5 cellular contexts compared by ENCODE assay signal in the genomic region with DNA sequence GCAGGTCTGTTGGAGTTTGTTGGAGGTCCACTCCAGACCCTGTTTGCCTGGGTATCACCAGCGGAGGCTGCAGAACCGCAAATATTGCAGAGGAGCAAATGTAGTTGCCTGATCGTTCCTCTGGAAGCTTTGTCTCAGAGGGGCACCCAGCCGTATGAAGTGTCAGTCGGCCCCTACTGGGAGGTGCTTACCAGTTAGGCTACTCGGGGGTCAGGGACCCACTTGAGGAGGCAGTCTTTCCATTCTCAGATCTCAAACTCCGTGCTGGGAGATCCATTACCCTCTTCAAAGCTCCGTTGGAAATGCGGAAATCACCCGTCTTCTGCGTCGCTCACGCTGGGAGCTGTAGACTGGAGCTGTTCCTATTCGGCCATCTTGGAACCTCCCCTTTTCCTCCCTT.
DNase-seq lines count a peak whose midpoint lies in the region; ATAC-seq and TF ChIP-seq lines count a peak whose summit lies in the region.
"Not testable (repeated sequence)": the region's sequence is repeated elsewhere in the genome, so short reads cannot be mapped to it uniquely, and the experiment has no call there.

No MANE protein-coding gene starts in this region.

- H3K36me3 Mint-ChIP-seq in T-helper 17 cell (ENCODE audit: low read depth) = peaks cover 15% of the 10 kb centered on the region
- peaks cover 35% of the 10 kb centered on the region for H3K36me3 Mint-ChIP-seq in endodermal cell (ENCODE audit: low read depth)
- H3K36me3 Mint-ChIP-seq in nephron progenitor cell (ENCODE audit: low read depth) = peaks cover 64% of the 10 kb centered on the region

- H3K27ac Mint-ChIP-seq in T-helper 17 cell (peak overlapping the region; percentile 19), nephron progenitor cell (peak overlapping the region; percentile 6)
- not testable (repeated sequence) for H3K27ac Mint-ChIP-seq in endodermal cell

- H3K27me3 Mint-ChIP-seq in T-helper 17 cell; endodermal cell (ENCODE audit: insufficient read depth); nephron progenitor cell (ENCODE audit: low read depth, poor library complexity): not testable (repeated sequence)

- not testable (repeated sequence) for H3K36me3 ChIP-seq in ES-I3 (ENCODE audit: insufficient read depth, low read length); endodermal cell (ENCODE audit: control insufficient read depth, insufficient read depth, low read length); testis (ENCODE audit: low read depth, missing control alignments)

- not testable (repeated sequence) for H3K9me3 ChIP-seq in ES-I3 (ENCODE audit: control insufficient read depth, insufficient read depth, low read length); T-helper 17 cell (ENCODE audit: control insufficient read depth, low read length, poor library complexity, severe bottlenecking); endodermal cell (ENCODE audit: control insufficient read depth, low read length); testis

- not testable (repeated sequence) for ATAC-seq in T-helper 17 cell

- H3K4me3 Mint-ChIP-seq in T-helper 17 cell, endodermal cell, nephron progenitor cell: not testable (repeated sequence)

- H3K27ac ChIP-seq in endodermal cell (ENCODE audit: low read depth, low read length); testis: not testable (repeated sequence)

- peak overlapping the region; percentile 25; the same call in 1 of the 2 replicates for H3K9ac ChIP-seq in ES-I3 (ENCODE audit: low read depth, low read length)
- H3K9ac ChIP-seq in endodermal cell (ENCODE audit: extremely low read depth, low read length, poor library complexity, severe bottlenecking) = not testable (repeated sequence)

- TF ChIP-seq CTCF in endodermal cell (conservative IDR thresholded peaks at IDR 0.05); nephron progenitor cell (IDR thresholded peaks at IDR 0.05); testis (IDR thresholded peaks at IDR 0.05): not testable (repeated sequence)

- not testable (repeated sequence) for TF ChIP-seq POLR2A in testis (IDR thresholded peaks at IDR 0.05)

- WGBS in endodermal cell (ENCODE audit: insufficient coverage in 1 of 2, insufficient read length in 1 of 2), 2 experiments = 87 to 91% methylated on average over 10 to 14 of the region's 14 CpGs
- 70 to 80% methylated on average over 14 of the region's 14 CpGs for WGBS in testis, 2 donors

- H3K9me3 Mint-ChIP-seq in endodermal cell (peaks cover 11% of the 10 kb centered on the region), nephron progenitor cell (peaks cover 39% of the 10 kb centered on the region)

- H3K4me1 ChIP-seq in ES-I3 (ENCODE audit: insufficient read depth, low read length); endodermal cell (ENCODE audit: control insufficient read depth, insufficient read depth, low read length); testis: not testable (repeated sequence)

- intact Hi-C loops in testis (cut with DNase I; ENCODE audit: low total_unique reads) = not testable (repeated sequence)

- H3K4me3 ChIP-seq in endodermal cell (ENCODE audit: low read length) = not testable (repeated sequence)
- peak overlapping the region; percentile 6 to 11 for H3K4me3 ChIP-seq in testis

- H3K4me1 Mint-ChIP-seq in T-helper 17 cell = not testable (repeated sequence)
- H3K4me1 Mint-ChIP-seq in endodermal cell = peaks cover 18% of the 10 kb centered on the region
- peaks cover 33% of the 10 kb centered on the region for H3K4me1 Mint-ChIP-seq in nephron progenitor cell

- not testable (repeated sequence) for DNase-seq in T-helper 17 cell, nephron progenitor cell, testis
- DNase-seq in endodermal cell = peak; percentile 52

- H3K27me3 ChIP-seq in endodermal cell (ENCODE audit: control insufficient read depth, insufficient read depth, low read length, poor library complexity, severe bottlenecking); testis: not testable (repeated sequence)
